In genomic region chr1:40182956-40183710, GRCh38 we compare ENCODE assay signal across 8 cellular contexts. TPM values are rescaled to one million over a fixed set of nuclear protein-coding genes. Genes with fewer than 3 reads are reported as not detected.
DNase-seq lines count a peak whose midpoint lies in the region; ATAC-seq and TF ChIP-seq lines count a peak whose summit lies in the region.

No MANE protein-coding gene starts in this region.

- no peak overlapping the region for H3K4me3 ChIP-seq in astrocyte of the cerebellum (ENCODE audit: low read depth, low read length)

- in situ Hi-C loops in astrocyte of the cerebellum (cut with HindIII; ENCODE audit: low sequenced_read_pairs): no loop called here

- DNase-seq in NCI-H1092 treated with DMSO at 0.1 percent for 48 hours (lab: John Stamatoyannopoulos, UW) (peak; percentile 54), NCI-H1092 (lab: John Stamatoyannopoulos, UW) (no peak), HEK293T (ENCODE audit: extremely low spot score) (peak; percentile 36), astrocyte of the cerebellum (ENCODE audit: low read depth) (peak; percentile 9), myocyte (ENCODE audit: low read depth) (peak; percentile 26), sciatic nerve (ENCODE audit: low spot score) (no peak), cerebellum (ENCODE audit: low spot score) (no peak)

- TF ChIP-seq CTCF in astrocyte of the cerebellum (IDR thresholded peaks at IDR 0.05; ENCODE audit: low read depth, low read length, missing control alignments): peak; percentile 50

- CTCF ChIA-PET in HEK293T (lab: Yijun Ruan, JAX): interaction anchor here (0.6 to 1.7 kb wide), 5 partner anchors 9 to 156 kb away, joined by 3 to 8 read pairs (median 4); no protein-coding TSS in a partner anchor

- POLR2A ChIA-PET in HEK293T (lab: Yijun Ruan, JAX): no interaction called here

- no peak for ATAC-seq in sciatic nerve
- no peak for ATAC-seq in HG02870 (IDR thresholded peaks at IDR 0.05; ENCODE audit: unreplicated experiment)

- intact Hi-C loops in sciatic nerve (cut with DNase I): no loop called here

TF ChIP-seq in HEK293T, 16 proteins besides CTCF, POLR2A, EP300 and RAD21:
- TF ChIP-seq BHLHE40 (IDR thresholded peaks at IDR 0.05; ENCODE audit: borderline replicate concordance) (no peak), NFRKB (IDR thresholded peaks at IDR 0.05) (no peak), FOXA1 (IDR thresholded peaks at IDR 0.05) (no peak)

RNA-seq across cellular contexts. Expression of gene RLF, which starts 21.9 kb away (rescaled TPM):
- total RNA-seq in myocyte: 20.8 and 22.9 TPM in 2 replicates
- polyA plus RNA-seq in myocyte (2012): 3.9 TPM
- total RNA-seq in sciatic nerve: 23.8 TPM
- 60.9 TPM for total RNA-seq in cerebellum

Comparison
In these comparisons a context has a peak if more than half of its experiments do, and no peak if none do; other contexts are left out.
1. DNase-seq: peak in NCI-H1092 treated with DMSO at 0.1 percent for 48 hours (single experiment), HEK293T (single experiment), astrocyte of the cerebellum (single experiment) and myocyte (single experiment); none in NCI-H1092 (single experiment), sciatic nerve (single experiment) and cerebellum (single experiment).